31 cellular contexts compared by ENCODE assay signal in genomic region chr2:96499061-96499960, GRCh38. TPM values are rescaled to one million over a fixed set of nuclear protein-coding genes. Genes with fewer than 3 reads are reported as not detected.
"Had no signal": no experiment of that assay in that cellular context is flagged by ENCODE, and none has a peak within 500 bp of the region (broad histone marks: within the 10 kb centered on the region; RNA-seq: fewer than 3 reads in every experiment).

No MANE protein-coding gene starts in this region.

- H3K4me3 ChIP-seq: colonic mucosa, gastroesophageal sphincter, lower lobe of right lung, prostate gland, sigmoid colon, SK-N-MC, stomach, thyroid gland, upper lobe of left lung, vagina had no signal

- ATAC-seq: activated CD4-positive, CD25-positive, alpha-beta regulatory T cell treated with anti-CD3 and anti-CD28 coated beads, Interleukin-2, amount 50 U/mL, for 24 hours; activated naive CD4-positive, alpha-beta T cell treated with anti-CD3 and anti-CD28 coated beads, Interleukin-2, amount 50 U/mL, for 72 hours; gastroesophageal sphincter; left cardiac atrium; lower lobe of right lung; pancreas; stimulated activated naive B cell treated with anti-CD40 and anti-IgM and Interleukin-4, amounts not matched to agents 10 μg/mL and 1 μg/mL and 100 μg/mL, for 72 hours; T-helper 17 cell had no signal

- H3K27ac ChIP-seq: colonic mucosa, gastroesophageal sphincter, lower lobe of right lung, prostate gland, sigmoid colon, SK-N-MC, stomach, thyroid gland, vagina, WERI-Rb-1 had no signal

- DNase-seq: activated CD4-positive, alpha-beta memory T cell treated with anti-CD3 and anti-CD28 coated beads, Interleukin-2, amount 10 ng/mL, durations not matched to agents 7 days and 5 days; activated CD4-positive, alpha-beta T cell treated with anti-CD3 and anti-CD28 coated beads for 48 hours; activated gamma-delta T cell treated with Interleukin-2 at 50 U/mL for 16 hours; anterior cingulate cortex; colonic mucosa; effector memory CD4-positive, alpha-beta T cell; erythroblast; hippocampal formation; left cardiac atrium; lower lobe of right lung; mesenchymal stem cell; nephron progenitor cell; pancreas; retina; sigmoid colon; small intestine; stimulated activated naive B cell treated with anti-CD40 and anti-IgM and Interleukin-4, amounts not matched to agents 10 μg/mL and 1 μg/mL and 100 μg/mL, for 72 hours; stomach; T-helper 17 cell; T1000; thyroid gland; WERI-Rb-1 had no signal

- H3K4me1 ChIP-seq: prostate gland, thyroid gland, vagina had no signal

- H3K9me3 ChIP-seq: colonic mucosa, pancreas, prostate gland, thyroid gland, vagina had no signal

- H3K36me3 ChIP-seq: colonic mucosa, gastroesophageal sphincter, lower lobe of right lung, pancreas, prostate gland, sigmoid colon, stomach, thyroid gland, upper lobe of left lung, vagina, WERI-Rb-1 had no signal

- H3K27me3 ChIP-seq: colonic mucosa, pancreas, upper lobe of left lung had no signal

RNA-seq across cellular contexts. Expression of gene NEURL3, which starts 5.8 kb away (rescaled TPM):
- total RNA-seq: bronchial epithelial cell, gastroesophageal sphincter had no signal
- polyA plus RNA-seq: keratinocyte had no signal
